Comparison of ENCODE assay signal across 15 cellular contexts in genomic region chr9:70112981-70113380, GRCh38.
DNase-seq lines count a peak whose midpoint lies in the region; ATAC-seq, FAIRE-seq and TF ChIP-seq lines count a peak whose summit lies in the region.
"Had no signal": no experiment of that assay in that cellular context is flagged by ENCODE, and none has a peak within 500 bp of the region (broad histone marks: within the 10 kb centered on the region; RNA-seq: fewer than 3 reads in every experiment).

No MANE protein-coding gene starts in this region.

- no peaks in the 10 kb centered on the region for H3K9me3 Mint-ChIP-seq in Calu3 (ENCODE audit: low read depth, unreplicated experiment)
- H3K9me3 Mint-ChIP-seq: activated naive CD4-positive, alpha-beta T cell treated with anti-CD3 and anti-CD28 coated beads, Interleukin-2, amount 50 U/mL, for 24 hours; stimulated activated naive CD8-positive, alpha-beta T cell treated with anti-CD3 and anti-CD28 coated beads, Interleukin-15, amount 100 ng/mL, for 72 hours; T-helper 2 cell treated with Interferon-gamma antibody and Interleukin-4, amounts not matched to agents 5 μg/mL and 100 μg/mL, for 36 hours had no signal

- intact Hi-C loops in Calu3 (cut with micrococcal nuclease; ENCODE audit: unreplicated experiment) = loop anchor here (5.0 kb wide), 1 partner anchor 144 kb away; the partner anchor contains the start of gene SMC5
- intact Hi-C loops in left colon (cut with DNase I, micrococcal nuclease) = loop anchor here (2.0 to 10.0 kb wide), 3 partner anchors 68 to 148 kb away; partner anchors contain the start of gene MAMDC2 (in 1 of the 2)

- peaks cover 31% of the 10 kb centered on the region for H3K4me1 ChIP-seq in RWPE2 (ENCODE audit: insufficient read depth, poor library complexity, severe bottlenecking)
- H3K4me1 ChIP-seq: body of pancreas, colonic mucosa had no signal

- H3K4me3 ChIP-seq in RWPE2 (ENCODE audit: severe bottlenecking) = no peak overlapping the region
- H3K4me3 ChIP-seq: body of pancreas, colonic mucosa, SJCRH30 had no signal

- H3K36me3 ChIP-seq in RWPE2 (ENCODE audit: low read depth) = no peaks in the 10 kb centered on the region
- H3K36me3 ChIP-seq: colonic mucosa, SJCRH30 had no signal

- FAIRE-seq in H54 (lab: Jason Lieb, UNC) = peak; percentile 36

- no peaks in the 10 kb centered on the region for H3K36me3 Mint-ChIP-seq in Calu3 (ENCODE audit: insufficient read depth, unreplicated experiment)
- H3K36me3 Mint-ChIP-seq: activated naive CD4-positive, alpha-beta T cell treated with anti-CD3 and anti-CD28 coated beads, Interleukin-2, amount 50 U/mL, for 24 hours had no signal

- TF ChIP-seq CTCF in Calu3 (IDR thresholded peaks at IDR 0.05; ENCODE audit: unreplicated experiment) = no peak
- no peak for TF ChIP-seq CTCF in RWPE2 (IDR thresholded peaks at IDR 0.05; ENCODE audit: poor library complexity, severe bottlenecking)

- BruUV-seq in Calu3 (replicated peaks; lab: Mats Ljungman, UMichigan) = no TSS peak

- no peak overlapping the region for H3K4me3 Mint-ChIP-seq in Calu3 (ENCODE audit: low read depth, unreplicated experiment)
- H3K4me3 Mint-ChIP-seq: activated naive CD4-positive, alpha-beta T cell treated with anti-CD3 and anti-CD28 coated beads, Interleukin-2, amount 50 U/mL, for 24 hours; stimulated activated naive CD8-positive, alpha-beta T cell treated with anti-CD3 and anti-CD28 coated beads, Interleukin-15, amount 100 ng/mL, for 72 hours; T-helper 2 cell treated with Interferon-gamma antibody and Interleukin-4, amounts not matched to agents 5 μg/mL and 100 μg/mL, for 36 hours had no signal

- no peak for TF ChIP-seq POLR2A in H54 (IDR thresholded peaks at IDR 0.05; ENCODE audit: low read depth, low read length)

- H3K27me3 ChIP-seq in RWPE2 (ENCODE audit: insufficient read depth, poor library complexity, severe bottlenecking) = no peaks in the 10 kb centered on the region
- H3K27me3 ChIP-seq: body of pancreas, colonic mucosa, SJCRH30 had no signal

- no peaks in the 10 kb centered on the region for H3K9me3 ChIP-seq in RWPE2 (ENCODE audit: severe bottlenecking)
- H3K9me3 ChIP-seq: body of pancreas, colonic mucosa, SJCRH30 had no signal

- peak overlapping the region; percentile 68 for H3K27ac ChIP-seq in RWPE2 (ENCODE audit: poor library complexity, severe bottlenecking)
- H3K27ac ChIP-seq: body of pancreas, colonic mucosa, SJCRH30 had no signal

- peaks cover 64% of the 10 kb centered on the region for H3K4me1 Mint-ChIP-seq in Calu3 (ENCODE audit: low read depth, unreplicated experiment)

- ATAC-seq in RWPE2 (ENCODE audit: low read depth) (0 out of 3 replicates have a peak, but pooled peaks have one; percentile 3), left colon (peak; percentile 84), HG03457 (IDR thresholded peaks at IDR 0.05; ENCODE audit: unreplicated experiment) (no peak)

- DNase-seq in Calu3 (no peak), H54 (ENCODE audit: insufficient read length, low spot score) (no peak), RWPE2 (ENCODE audit: low spot score) (no peak), left colon (no peak), NCI-H2171 (lab: John Stamatoyannopoulos, UW) (no peak), dedifferentiated amniotic fluid mesenchymal stem cell (ENCODE audit: extremely low spot score) (no peak)
- no peak for DNase-seq in stimulated activated naive CD4-positive, alpha-beta T cell treated with Interleukin-2 at 50 U/mL for 16 hours (lab: John Stamatoyannopoulos, UW)
- DNase-seq: GF-D8 had no signal

- CTCF ChIA-PET in Calu3 (lab: Charles Lee) = interaction anchor here (0.7 to 4.4 kb wide), 4 partner anchors 99 to 191 kb away, joined by 3 to 52 read pairs (median 4); no protein-coding TSS in a partner anchor

- H3K27ac Mint-ChIP-seq in Calu3 (ENCODE audit: unreplicated experiment) = peak overlapping the region; percentile 5
- H3K27ac Mint-ChIP-seq: activated naive CD4-positive, alpha-beta T cell treated with anti-CD3 and anti-CD28 coated beads, Interleukin-2, amount 50 U/mL, for 24 hours; stimulated activated naive CD8-positive, alpha-beta T cell treated with anti-CD3 and anti-CD28 coated beads, Interleukin-15, amount 100 ng/mL, for 72 hours; T-helper 2 cell treated with Interferon-gamma antibody and Interleukin-4, amounts not matched to agents 5 μg/mL and 100 μg/mL, for 36 hours had no signal

- H3K27me3 Mint-ChIP-seq in Calu3 (ENCODE audit: unreplicated experiment) = no peaks in the 10 kb centered on the region
